In the genomic region with DNA sequence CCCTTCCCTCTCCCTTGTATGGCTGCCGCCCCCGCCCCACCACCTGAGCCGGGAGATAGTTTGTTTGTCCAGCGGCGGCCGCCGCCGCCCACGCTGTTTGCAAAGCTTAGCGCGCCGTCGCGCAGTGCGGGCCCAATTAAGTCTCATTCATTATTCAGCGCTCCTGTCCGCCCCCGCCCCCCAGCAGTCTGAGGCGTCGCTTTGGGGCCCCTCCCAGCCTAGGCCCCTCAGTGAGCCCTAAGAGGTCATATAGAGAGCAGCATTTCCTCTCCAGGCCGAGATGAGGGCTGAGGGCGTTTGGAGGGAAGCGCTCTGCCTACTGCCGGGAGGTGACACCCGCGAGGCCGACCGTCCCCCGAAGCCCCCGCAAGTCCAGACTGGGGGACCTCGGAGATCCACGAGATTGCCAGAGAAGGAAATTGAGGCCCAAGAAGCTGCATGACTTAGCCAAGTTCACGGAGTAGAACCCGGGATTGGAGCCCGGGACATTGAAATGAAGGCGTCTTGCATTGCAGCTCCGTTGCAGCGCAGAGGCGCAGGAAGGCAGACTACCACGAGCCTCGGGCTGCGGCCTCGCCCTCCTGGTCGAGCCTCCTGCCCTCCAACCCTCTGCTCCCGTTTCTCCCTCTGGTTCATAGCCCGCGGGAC, we compare ENCODE assay signal across 8 cellular contexts. TPM values are rescaled to one million over a fixed set of nuclear protein-coding genes. Genes with fewer than 3 reads are reported as not detected.
DNase-seq lines count a peak whose midpoint lies in the region; ATAC-seq and TF ChIP-seq lines count a peak whose summit lies in the region.

A gene (plus strand): TSS at position 230 of the 648 bp plus-strand sequence. CDS start 1,985 bp downstream, outside the sequence.

- no peak for TF ChIP-seq POLR2A in Peyer's patch (IDR thresholded peaks at IDR 0.05)

- peak within 1 kb of the TSS; percentile 70 to 92 (median 88) for H3K4me3 Mint-ChIP-seq in naive B cell

- H3K27me3 ChIP-seq in Peyer's patch (peaks cover 0 to 25% of the 10 kb centered on the region in 2 donors), dorsolateral prefrontal cortex (peaks cover 0 to 80% (median 43%) of the 10 kb centered on the region in 45 donors)

- ATAC-seq in naive B cell (ENCODE audit: low read depth in 2 of 2): peak in 1 of 2 donors; percentile 12
- no peak for ATAC-seq in HG03439 (IDR thresholded peaks at IDR 0.05; ENCODE audit: unreplicated experiment)

- H3K36me3 ChIP-seq in Peyer's patch: no peaks in the 10 kb centered on the region

- H3K27ac Mint-ChIP-seq in naive B cell: peak within 1 kb of the TSS in 4 of 6 donors; percentile 5 to 92 (median 42)

- H3K9me3 Mint-ChIP-seq in naive B cell: no peaks in the 10 kb centered on the region

- no peak within 1 kb of the TSS for H3K27ac ChIP-seq in Peyer's patch
- peak within 1 kb of the TSS in 16 of 59 donors; percentile 1 to 72 (median 46) for H3K27ac ChIP-seq in dorsolateral prefrontal cortex

- intact Hi-C loops in dorsolateral prefrontal cortex (cut with DNase I): loop anchor here (5.0 to 10.0 kb wide), 2 partner anchors 221 to 238 kb away; a partner anchor contains a TSS

- peaks cover 38 to 83% (median 65%) of the 10 kb centered on the region in 3 donors for H3K27me3 Mint-ChIP-seq in naive B cell

- H3K4me1 Mint-ChIP-seq in naive B cell: peaks cover 36 to 53% (median 52%) of the 10 kb centered on the region in 3 donors

- no peaks in the 10 kb centered on the region for H3K9me3 ChIP-seq in Peyer's patch

- peak; percentile 41 for DNase-seq in stimulated activated CD4-positive, alpha-beta T cell treated with anti-CD3 and anti-CD28 coated beads, Interleukin-4, amount 100 ng/mL, for 1 hour
- DNase-seq in stimulated activated CD4-positive, alpha-beta T cell treated with anti-CD3 and anti-CD28 coated beads, Interleukin-2, amount 100 ng/mL, for 48 hours: no peak
- DNase-seq in Peyer's patch (peak in 1 of 3 donors; percentile 71), dorsolateral prefrontal cortex (peak in 1 of 10 donors; percentile 43), naive B cell (no peak), C1 segment of cervical spinal cord (lab: John Stamatoyannopoulos, UW) (no peak), NCI-H2029 (lab: John Stamatoyannopoulos, UW) (no peak)

- peaks cover 7 to 63% (median 47%) of the 10 kb centered on the region in 4 donors for H3K4me1 ChIP-seq in Peyer's patch

- H3K36me3 Mint-ChIP-seq in naive B cell: peaks cover 0 to 7% of the 10 kb centered on the region in 2 donors

- H3K4me3 ChIP-seq in Peyer's patch (peak within 1 kb of the TSS; percentile 16 to 75 (median 43)), dorsolateral prefrontal cortex (peak within 1 kb of the TSS; percentile 20 to 67 (median 52))

- TF ChIP-seq CTCF in Peyer's patch (IDR thresholded peaks at IDR 0.05): no peak
- TF ChIP-seq CTCF in dorsolateral prefrontal cortex (IDR thresholded peaks at IDR 0.05 in 54 of 56, conservative IDR thresholded peaks at IDR 0.05 in 2 of 56; ENCODE audit: low read depth in 1 of 56, partially characterized antibody in 56 of 56): no peak

RNA-seq across cellular contexts. Expression of the gene that starts here (rescaled TPM):
- total RNA-seq in Peyer's patch (10 to 100 TPM in 3 of 4 donors, 1 to 10 TPM in 1; 5.0 to 57.8 (median 56.4) TPM), dorsolateral prefrontal cortex (1 to 10 TPM in 115 of 120 experiments, under 1 TPM in 5; 0.49 to 8.3 (median 3.0) TPM)
- polyA plus RNA-seq in naive B cell (ENCODE audit: low read depth in 6 of 6): not detected
